13 cellular contexts compared by ENCODE assay signal in the genomic region with DNA sequence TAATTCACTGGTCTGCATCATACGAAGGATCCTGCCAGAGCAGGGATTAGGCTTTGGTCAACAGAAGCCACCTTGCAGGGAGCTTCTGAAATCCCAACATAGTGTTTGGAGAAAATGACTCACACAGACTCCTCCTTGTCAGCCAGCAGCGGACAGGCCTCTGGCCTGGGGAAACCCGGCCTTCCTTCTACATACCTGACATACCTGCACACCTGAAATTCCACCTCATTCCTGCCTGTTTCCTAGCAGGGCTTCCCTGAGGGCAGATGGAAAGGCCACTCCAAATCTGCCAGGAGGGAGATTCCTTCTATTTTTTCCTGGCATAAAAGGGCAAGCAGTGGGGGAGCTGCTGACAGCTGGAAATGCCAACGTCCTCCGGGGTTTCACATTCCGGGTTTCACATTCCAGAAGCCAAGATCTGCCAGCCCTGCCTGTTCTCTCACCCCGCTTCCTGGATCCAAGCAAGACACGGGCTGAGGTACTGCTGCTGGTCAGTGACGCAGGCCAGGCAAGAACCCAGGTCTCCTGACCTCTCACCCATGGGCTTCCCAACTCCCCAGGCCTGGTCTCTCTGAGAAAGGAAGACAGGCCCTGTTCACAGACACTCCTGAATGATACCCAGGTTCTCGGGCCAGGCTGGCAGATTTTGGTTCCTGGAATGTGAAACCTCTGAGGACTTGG. TPM values are rescaled to one million over a fixed set of nuclear protein-coding genes. Genes with fewer than 3 reads are reported as not detected.
DNase-seq lines count a peak whose midpoint lies in the region; ATAC-seq and TF ChIP-seq lines count a peak whose summit lies in the region.
"Had no signal": no experiment of that assay in that cellular context is flagged by ENCODE, and none has a peak within 500 bp of the region (broad histone marks: within the 10 kb centered on the region; RNA-seq: fewer than 3 reads in every experiment).

No MANE protein-coding gene starts in this region.

- WGBS in prostate gland, result 26% methylated on average over 10 of the region's 10 CpGs

- no peak for TF ChIP-seq POLR2A in HCT116 (IDR thresholded peaks at IDR 0.05; ENCODE audit: borderline replicate concordance, extremely low read depth, insufficient read depth, insufficient read length)
- no peak for TF ChIP-seq POLR2A in prostate gland (IDR thresholded peaks at IDR 0.05)

- TF ChIP-seq CTCF in HCT116 (IDR thresholded peaks at IDR 0.05 in 2 of 3, conservative IDR thresholded peaks at IDR 0.05 in 1 of 3; ENCODE audit: borderline replicate concordance in 1 of 3, insufficient read depth in 1 of 3, low read depth in 2 of 3, low read length in 2 of 3), result no peak
- TF ChIP-seq CTCF in prostate gland (IDR thresholded peaks at IDR 0.05), result no peak
- TF ChIP-seq CTCF in BE2C (IDR thresholded peaks at IDR 0.05; ENCODE audit: low read depth, low read length), result no peak

- TF ChIP-seq RAD21 in HCT116 (IDR thresholded peaks at IDR 0.05; ENCODE audit: low read depth), result no peak

- H3K9ac ChIP-seq in HCT116 (ENCODE audit: low read length), result peak overlapping the region; percentile 24; the same call in 1 of the 2 replicates
- H3K9ac ChIP-seq: KMS-11 had no signal

- H3K79me2 ChIP-seq in HCT116 (ENCODE audit: insufficient read depth, low read length), result no peaks in the 10 kb centered on the region

- H3K27ac ChIP-seq in HCT116 (ENCODE audit: low read depth, low read length) (peak overlapping the region; percentile 44; the same call in 1 of the 2 replicates), prostate gland (peak overlapping the region; percentile 37 to 49)
- H3K27ac ChIP-seq: KMS-11 had no signal

- H3K4me2 ChIP-seq in HCT116 (ENCODE audit: low read length), result peak overlapping the region; percentile 74
- H3K4me2 ChIP-seq: KMS-11 had no signal

- H3K9me3 ChIP-seq in HCT116 (ENCODE audit: control insufficient read depth in 1 of 2, insufficient read depth in 1 of 2, low read depth in 1 of 2, low read length in 2 of 2) (no peaks in the 10 kb centered on the region), prostate gland (no peaks in the 10 kb centered on the region), BE2C (no peaks in the 10 kb centered on the region)

- H3K9me2 ChIP-seq in HCT116 (ENCODE audit: insufficient read depth), result no peaks in the 10 kb centered on the region

- peaks cover 24 to 56% of the 10 kb centered on the region in 2 experiments for H3K4me1 ChIP-seq in HCT116 (ENCODE audit: control insufficient read depth in 1 of 2, insufficient read depth in 2 of 2, low read length in 2 of 2)
- H3K4me1 ChIP-seq in prostate gland (replicated peaks), result no peaks in the 10 kb centered on the region
- H3K4me1 ChIP-seq in BE2C, result peaks cover 5% of the 10 kb centered on the region

- RAD21 ChIA-PET in HCT116 (lab: Charles Lee; ENCODE audit: low non-redundant PET in 1 of 2, low total read pairs in 2 of 2, uncharacterized antibody in 2 of 2, unreplicated experiment in 2 of 2), result no interaction called here

- BruUV-seq in HCT116 (replicated peaks; lab: Mats Ljungman, UMichigan), result no TSS peak

- H3K27me3 ChIP-seq in HCT116 (ENCODE audit: insufficient read depth, low read length) (peaks cover 9% of the 10 kb centered on the region; the same call in 1 of the 2 replicates), prostate gland (replicated peaks; ENCODE audit: insufficient read depth) (no peaks in the 10 kb centered on the region), BE2C (no peaks in the 10 kb centered on the region)

- no peaks in the 10 kb centered on the region for H3K36me3 ChIP-seq in HCT116 (ENCODE audit: control insufficient read depth in 1 of 2, insufficient read depth in 2 of 2, low read length in 2 of 2)
- no peaks in the 10 kb centered on the region for H3K36me3 ChIP-seq in prostate gland
- no peaks in the 10 kb centered on the region for H3K36me3 ChIP-seq in BE2C

- no peaks in the 10 kb centered on the region for H4K20me1 ChIP-seq in HCT116 (ENCODE audit: insufficient read depth)

- H2AFZ ChIP-seq in HCT116 (ENCODE audit: low read depth, low read length, poor library complexity, severe bottlenecking), result peak overlapping the region; percentile 87

- POLR2A ChIA-PET in HCT116 (lab: Charles Lee), result interaction anchor here (1.1 kb wide), 1 partner anchor 35 kb away, joined by 3 read pairs; no protein-coding TSS in a partner anchor

- intact Hi-C loops in HCT116 (cut with micrococcal nuclease), result no loop called here
- intact Hi-C loops in left ventricle myocardium superior (cut with micrococcal nuclease), result no loop called here
- intact Hi-C loops in prostate gland (cut with DNase I), result no loop called here

- CTCF ChIA-PET in HCT116 (lab: Charles Lee), result interaction anchor here (1.0 to 1.2 kb wide), 2 partner anchors 11 to 22 kb away, joined by 3 to 4 read pairs; no protein-coding TSS in a partner anchor

- ATAC-seq in HCT116 (peak; percentile 94), left ventricle myocardium superior (peak; percentile 40)

- H3K4me3 ChIP-seq in HCT116 (replicated peaks in 1 of 2; ENCODE audit: low read depth in 1 of 2, low read length in 2 of 2) (peak overlapping the region in 1 of 2 experiments; percentile 25; a peak in 2 of 4 replicates), prostate gland (no peak overlapping the region), BE2C (ENCODE audit: low read depth, low read length) (no peak overlapping the region)

- DNase-seq in HCT116 (ENCODE audit: low read depth, low spot score), result peak; percentile 72
- DNase-seq in amniotic epithelial cell (ENCODE audit: low read depth), result peak; percentile 9
- no peak for DNase-seq in left ventricle myocardium superior
- peak; percentile 53 for DNase-seq in prostate gland (ENCODE audit: low spot score)
- DNase-seq in NCI-H2029 (lab: John Stamatoyannopoulos, UW), result no peak
- DNase-seq in NCI-H1048 (lab: John Stamatoyannopoulos, UW), result no peak
- DNase-seq in NOMO-1 (lab: John Stamatoyannopoulos, UW; ENCODE audit: unreplicated experiment in 2 of 2), result no peak
- DNase-seq in BE2C, result no peak
- DNase-seq: CD4-positive, alpha-beta memory T cell; NCI-H524 treated with DMSO at 0.1 percent for 48 hours; T-helper 2 cell had no signal

TF ChIP-seq in HCT116, 20 proteins besides CTCF, POLR2A, EP300 and RAD21:
- TF ChIP-seq SP1 (IDR thresholded peaks at IDR 0.05; ENCODE audit: low read depth), result peak; percentile 55
- TF ChIP-seq, protein P1, sequence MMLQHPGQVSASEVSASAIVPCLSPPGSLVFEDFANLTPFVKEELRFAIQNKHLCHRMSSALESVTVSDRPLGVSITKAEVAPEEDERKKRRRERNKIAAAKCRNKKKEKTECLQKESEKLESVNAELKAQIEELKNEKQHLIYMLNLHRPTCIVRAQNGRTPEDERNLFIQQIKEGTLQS (IDR thresholded peaks at IDR 0.05), result peak; percentile 26; the same call in 1 of the 2 replicates
- TF ChIP-seq FOSL1 (IDR thresholded peaks at IDR 0.05; ENCODE audit: low read depth), result peak; percentile 83
- TF ChIP-seq, protein P2, sequence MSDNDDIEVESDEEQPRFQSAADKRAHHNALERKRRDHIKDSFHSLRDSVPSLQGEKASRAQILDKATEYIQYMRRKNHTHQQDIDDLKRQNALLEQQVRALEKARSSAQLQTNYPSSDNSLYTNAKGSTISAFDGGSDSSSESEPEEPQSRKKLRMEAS (IDR thresholded peaks at IDR 0.05), result no peak
- no peak; the same call in 1 of the 2 replicates for TF ChIP-seq POLR2AphosphoS5 (IDR thresholded peaks at IDR 0.05; ENCODE audit: low read depth, low read length)
- no peak for TF ChIP-seq EZH2phosphoT487 (IDR thresholded peaks at IDR 0.05; ENCODE audit: borderline replicate concordance)
- TF ChIP-seq CBX3 (IDR thresholded peaks at IDR 0.05; ENCODE audit: low read depth), result peak; percentile 8; the same call in 1 of the 2 replicates
- TF ChIP-seq ZNF274 (IDR thresholded peaks at IDR 0.05; ENCODE audit: low read depth, low read length), result no peak
- peak; percentile 74; the same call in 1 of the 2 replicates for TF ChIP-seq SIN3A (IDR thresholded peaks at IDR 0.05; ENCODE audit: low read depth)
- peak; percentile 86 for TF ChIP-seq JUND (IDR thresholded peaks at IDR 0.05)
- TF ChIP-seq YY1 (IDR thresholded peaks at IDR 0.05; ENCODE audit: extremely low read depth, insufficient replicate concordance, low read depth, low read length), result no peak

RNA-seq across cellular contexts. Expression of a gene that starts 18.2 kb away (rescaled TPM):
- not detected for total RNA-seq in HCT116 (2021; ENCODE audit: unreplicated experiment)
- polyA plus RNA-seq in HCT116 (2012), result not detected in 2 replicates
- total RNA-seq in left ventricle myocardium superior, result not detected
- 1 to 10 TPM in 1 of 2 donors, not detected in 1; 4.8 TPM for total RNA-seq in prostate gland
- not detected for polyA plus RNA-seq in BE2C (2012; ENCODE audit: insufficient read depth, insufficient read length, low read depth)
- total RNA-seq: CD4-positive, alpha-beta memory T cell had no signal
- polyA plus RNA-seq: CD4-positive, alpha-beta memory T cell; neural cell had no signal

Comparison
In these comparisons a context has a peak if more than half of its experiments do, and no peak if none do; other contexts are left out.
1. DNase-seq: peak in HCT116 (single experiment), amniotic epithelial cell (single experiment) and prostate gland (single experiment); none in left ventricle myocardium superior (single experiment), NCI-H2029 (single experiment), NCI-H1048 (single experiment), NOMO-1 (0 of 2) and BE2C (single experiment).